ENCODE assay signal across 8 cellular contexts in the genomic region with DNA sequence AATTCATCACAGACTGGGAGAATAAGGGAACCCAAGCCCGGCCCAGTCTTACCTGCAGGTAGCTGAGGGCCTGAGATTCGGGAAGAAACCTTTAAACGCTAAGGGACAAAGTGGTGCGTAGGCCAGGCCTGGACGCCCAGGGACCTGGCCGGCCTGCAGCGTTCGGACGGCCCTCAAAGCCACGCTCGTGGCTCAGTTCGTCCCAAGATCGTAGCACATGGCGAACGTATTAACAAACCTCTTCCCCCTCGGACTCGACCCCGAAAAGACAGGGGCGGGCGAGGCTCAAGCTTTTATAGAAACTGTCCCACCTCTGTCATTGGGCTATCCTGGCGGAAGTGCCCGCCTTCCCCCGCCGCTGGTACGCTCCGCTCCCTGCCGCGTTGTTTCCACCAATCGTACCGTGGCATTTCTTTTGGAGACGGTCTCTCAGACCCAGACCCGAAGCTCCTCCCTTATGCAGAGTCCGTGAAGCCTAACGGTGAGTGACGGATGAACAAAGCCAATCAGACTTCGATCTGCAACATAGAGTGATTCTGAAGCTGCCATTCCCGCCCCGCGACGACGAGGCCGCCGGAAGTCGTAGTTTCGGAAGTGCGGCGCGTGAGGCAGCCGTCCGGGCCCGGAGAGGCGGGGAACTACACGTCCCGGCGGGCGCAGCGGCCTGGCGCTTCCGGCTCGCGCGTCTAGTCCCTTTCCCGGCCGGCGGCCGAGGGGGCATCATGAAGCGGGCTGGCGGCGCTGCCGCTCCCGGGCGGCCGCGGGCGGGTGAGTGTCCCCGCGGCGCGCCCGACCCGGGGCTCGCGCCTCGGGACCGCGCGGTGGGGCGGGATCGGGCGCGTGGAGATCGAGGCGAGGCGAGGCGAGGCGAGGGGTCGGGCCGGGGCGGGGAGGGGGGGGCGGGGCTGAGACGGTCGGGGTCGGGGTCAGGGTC.
DNase-seq lines count a peak whose midpoint lies in the region; ATAC-seq lines count a peak whose summit lies in the region.

A gene (plus strand): TSS at position 692 of the 934 bp plus-strand sequence. CDS start 8,139 bp downstream, outside the sequence.

- ATAC-seq in GM19372 (IDR thresholded peaks at IDR 0.05; ENCODE audit: low read depth, unreplicated experiment) = peak; percentile 83
- peak; percentile 82 for ATAC-seq in HG03558 (IDR thresholded peaks at IDR 0.05; ENCODE audit: extremely low read depth, unreplicated experiment)

- peak; percentile 87 to 100 (median 98) for DNase-seq in C1 segment of cervical spinal cord (lab: John Stamatoyannopoulos, UW)
- peak; percentile 97 for DNase-seq in NCI-H748 treated with DMSO at 0.1 percent for 48 hours (lab: John Stamatoyannopoulos, UW)
- DNase-seq in activated CD4-positive, alpha-beta T cell treated with anti-CD3 and anti-CD28 coated beads, Interleukin-2, amount 50 U/mL, for 24 hours (ENCODE audit: low read depth in 1 of 2, low spot score in 1 of 2) = peak; percentile 91 to 99
- DNase-seq in dedifferentiated amniotic fluid mesenchymal stem cell (ENCODE audit: extremely low spot score) = peak; percentile 100
- peak; percentile 100 for DNase-seq in left kidney (ENCODE audit: low read depth, low spot score)
- DNase-seq in stimulated activated CD4-positive, alpha-beta T cell treated with anti-CD3 and anti-CD28 coated beads, Interleukin-2, amount 100 ng/mL, for 24 hours = peak; percentile 96 to 97

Comparison
In these comparisons a context has a peak if more than half of its experiments do, and no peak if none do; other contexts are left out.
1. Peak in every context shown above with its lines: DNase-seq and ATAC-seq.